ENCODE assay signal across 2 cellular contexts in genomic region chr13:22196777-22197176, GRCh38.
TF ChIP-seq lines count a peak whose summit lies in the region.

No MANE protein-coding gene starts in this region.

TF ChIP-seq in HCT116, 20 proteins besides CTCF, POLR2A, EP300 and RAD21 (continued from another document):
- TF ChIP-seq SRF (IDR thresholded peaks at IDR 0.05; ENCODE audit: low read depth) = no peak
- no peak for TF ChIP-seq ZFX (IDR thresholded peaks at IDR 0.05)
- no peak for TF ChIP-seq CEBPB (IDR thresholded peaks at IDR 0.05; ENCODE audit: low read depth)
- no peak for TF ChIP-seq ZNF274 (IDR thresholded peaks at IDR 0.05; ENCODE audit: low read depth, low read length)
- TF ChIP-seq MAX (IDR thresholded peaks at IDR 0.05) = no peak
TF ChIP-seq in HCT116: peak in this region for 0.

TF ChIP-seq in WTC11, 78 proteins besides CTCF, POLR2A, EP300 and RAD21 (continued from another document):
- no peak for TF ChIP-seq NFATC4 (CRISPR knock-in tag; IDR thresholded peaks at IDR 0.05)
- no peak for TF ChIP-seq ZNF416 (CRISPR knock-in tag; IDR thresholded peaks at IDR 0.05)
- no peak for TF ChIP-seq RELA (CRISPR knock-in tag; IDR thresholded peaks at IDR 0.05; ENCODE audit: borderline replicate concordance)
- TF ChIP-seq ETV6 (CRISPR knock-in tag; IDR thresholded peaks at IDR 0.05) = no peak
- TF ChIP-seq ZNF281 (CRISPR knock-in tag; IDR thresholded peaks at IDR 0.05) = no peak
- TF ChIP-seq ZNF512 (CRISPR knock-in tag; IDR thresholded peaks at IDR 0.05; ENCODE audit: borderline replicate concordance) = no peak
- TF ChIP-seq ZNF263 (CRISPR knock-in tag; IDR thresholded peaks at IDR 0.05; ENCODE audit: low read depth) = no peak
- no peak for TF ChIP-seq E2F4 (CRISPR knock-in tag; IDR thresholded peaks at IDR 0.05; ENCODE audit: borderline replicate concordance, low read depth)
- TF ChIP-seq NR3C1 (CRISPR knock-in tag; conservative IDR thresholded peaks at IDR 0.05; ENCODE audit: low read depth) = no peak
- no peak for TF ChIP-seq HMGA2 (CRISPR knock-in tag; IDR thresholded peaks at IDR 0.05)
- no peak for TF ChIP-seq KAT7 (CRISPR knock-in tag; IDR thresholded peaks at IDR 0.05; ENCODE audit: borderline replicate concordance)
- TF ChIP-seq TEAD4 (CRISPR knock-in tag; IDR thresholded peaks at IDR 0.05) = no peak
- TF ChIP-seq IRF2 (CRISPR knock-in tag; IDR thresholded peaks at IDR 0.05; ENCODE audit: borderline replicate concordance, low read depth) = no peak
